Comparison of ENCODE assay signal across 9 cellular contexts in genomic region chr1:235864965-235865525, GRCh38. TPM values are rescaled to one million over a fixed set of nuclear protein-coding genes. Genes with fewer than 3 reads are reported as not detected.
A peak's percentile ranks its signal among the peaks of the same experiment; 100 is the strongest.
DNase-seq lines count a peak whose midpoint lies in the region; ATAC-seq, FAIRE-seq and TF ChIP-seq lines count a peak whose summit lies in the region.
"Had no signal": no experiment of that assay in that cellular context is flagged by ENCODE, and none has a peak within 500 bp of the region (broad histone marks: within the 10 kb centered on the region; RNA-seq: fewer than 3 reads in every experiment).

No MANE protein-coding gene starts in this region.

- no peak for DNase-seq in Caco-2
- peak; percentile 52 for DNase-seq in NB4 (ENCODE audit: low read depth)
- DNase-seq in endothelial cell of umbilical vein (ENCODE audit: low read depth, low spot score): no peak
- no peak for DNase-seq in ovary
- no peak for DNase-seq in NCI-H2081 (lab: John Stamatoyannopoulos, UW)
- no peak for DNase-seq in NCI-H1417 treated with DMSO at 0.1 percent for 48 hours (lab: John Stamatoyannopoulos, UW)
- DNase-seq: activated CD4-positive, CD25-positive, alpha-beta regulatory T cell treated with anti-CD3 and anti-CD28 coated beads, Interleukin-2, amount 50 U/mL, for 72 hours had no signal

- H3K9me3 Mint-ChIP-seq in Caco-2 (ENCODE audit: unreplicated experiment): no peaks in the 10 kb centered on the region

- H3K27me3 ChIP-seq in Caco-2 (replicated peaks; ENCODE audit: control insufficient read depth, insufficient read depth, low read length) (no peaks in the 10 kb centered on the region), endothelial cell of umbilical vein (ENCODE audit: control insufficient read depth in 2 of 2, insufficient read depth in 2 of 2, low read length in 2 of 2) (peaks cover 0 to under 1% of the 10 kb centered on the region in 2 experiments), ovary (no peaks in the 10 kb centered on the region)

- no peaks in the 10 kb centered on the region for H3K9me1 ChIP-seq in endothelial cell of umbilical vein (replicated peaks; ENCODE audit: control insufficient read depth, extremely low read depth, insufficient read depth, low read length)

- BruUV-seq in Caco-2 (replicated peaks; lab: Mats Ljungman, UMichigan) (no TSS peak), endothelial cell of umbilical vein (replicated peaks; lab: Mats Ljungman, UMichigan) (no TSS peak)

- intact Hi-C loops in Caco-2 (cut with micrococcal nuclease; ENCODE audit: unreplicated experiment) (loop anchor here (10.0 kb wide), 1 partner anchor 360 kb away; the partner anchor contains the start of gene B3GALNT2), endothelial cell of umbilical vein (cut with micrococcal nuclease) (no loop called here), ovary (cut with DNase I) (loop anchor here in 1 of 4 donors (10.0 kb wide), 1 partner anchor 200 kb away; the partner anchor contains the start of gene NID1)

- H3K4me2 ChIP-seq in endothelial cell of umbilical vein (ENCODE audit: insufficient read depth, low read length): no peak overlapping the region

- H3K4me1 ChIP-seq in Caco-2 (peaks cover 4% of the 10 kb centered on the region; the same call in 1 of the 2 replicates), endothelial cell of umbilical vein (ENCODE audit: control insufficient read depth, extremely low read depth, insufficient read depth, low read length) (peaks cover 13% of the 10 kb centered on the region), ovary (ENCODE audit: insufficient read depth) (peaks cover 7% of the 10 kb centered on the region)

- H3K9me3 ChIP-seq in Caco-2 (no peaks in the 10 kb centered on the region), endothelial cell of umbilical vein (replicated peaks; ENCODE audit: control insufficient read depth, insufficient read depth, low read length) (no peaks in the 10 kb centered on the region), ovary (no peaks in the 10 kb centered on the region)

- H4K20me1 ChIP-seq in endothelial cell of umbilical vein (replicated peaks; ENCODE audit: control insufficient read depth, extremely low read depth, insufficient read depth, low read length): no peaks in the 10 kb centered on the region

- no peak overlapping the region for H3K4me3 ChIP-seq in Caco-2 (ENCODE audit: low read depth, low read length)
- peak overlapping the region; percentile 94 for H3K4me3 ChIP-seq in NB4 (ENCODE audit: low read depth, low read length)
- H3K4me3 ChIP-seq in endothelial cell of umbilical vein (replicated peaks in 1 of 3; ENCODE audit: insufficient read depth in 1 of 3, low read depth in 1 of 3, low read length in 3 of 3): no peak overlapping the region
- peak overlapping the region; percentile 89 for H3K4me3 ChIP-seq in ovary

- POLR2A ChIA-PET in Caco-2 (lab: Charles Lee): no interaction called here
- POLR2A ChIA-PET in endothelial cell of umbilical vein (lab: Charles Lee): interaction anchor here (1.7 kb wide), 1 partner anchor 107 kb away, joined by 7 read pairs; no protein-coding TSS in a partner anchor

- TF ChIP-seq CTCF in Caco-2 (IDR thresholded peaks at IDR 0.05; ENCODE audit: insufficient read depth in 1 of 2, low read depth in 1 of 2, low read length in 1 of 2, severe bottlenecking in 1 of 2, unreplicated experiment in 1 of 2) (no peak), NB4 (IDR thresholded peaks at IDR 0.05; ENCODE audit: low read depth, low read length) (no peak), endothelial cell of umbilical vein (IDR thresholded peaks at IDR 0.05; ENCODE audit: extremely low read depth in 1 of 2, insufficient read depth in 1 of 2, low read depth in 1 of 2, low read length in 2 of 2) (no peak), ovary (IDR thresholded peaks at IDR 0.05) (no peak)

- CTCF ChIA-PET in Caco-2 (lab: Charles Lee) (interaction anchor here (0.7 to 2.2 kb wide), 6 partner anchors 21 to 203 kb away, joined by 3 to 37 read pairs (median 4); no protein-coding TSS in a partner anchor), endothelial cell of umbilical vein (lab: Charles Lee) (interaction anchor here (0.5 to 3.1 kb wide), 18 partner anchors 8 to 203 kb away, joined by 3 to 124 read pairs (median 6); no protein-coding TSS in a partner anchor)

- TF ChIP-seq POLR2A in NB4 (IDR thresholded peaks at IDR 0.05; ENCODE audit: extremely low read depth, insufficient read length) (no peak), endothelial cell of umbilical vein (IDR thresholded peaks at IDR 0.05; ENCODE audit: low read depth, low read length) (no peak), ovary (IDR thresholded peaks at IDR 0.05) (no peak)

- no peak overlapping the region for H3K9ac ChIP-seq in endothelial cell of umbilical vein (replicated peaks; ENCODE audit: extremely low read depth, insufficient read depth, low read length)

- H3K4me1 Mint-ChIP-seq in Caco-2 (ENCODE audit: low read depth, unreplicated experiment): peaks cover 6% of the 10 kb centered on the region

- H2AFZ ChIP-seq in endothelial cell of umbilical vein (ENCODE audit: low read depth, low read length): no peak overlapping the region

- no peaks in the 10 kb centered on the region for H3K36me3 ChIP-seq in Caco-2 (ENCODE audit: control insufficient read depth, insufficient read depth, low read length)
- no peaks in the 10 kb centered on the region for H3K36me3 ChIP-seq in endothelial cell of umbilical vein (ENCODE audit: control insufficient read depth in 2 of 2, extremely low read depth in 1 of 2, insufficient read depth in 2 of 2, low read length in 2 of 2)
- H3K36me3 ChIP-seq in ovary: no peaks in the 10 kb centered on the region

- H3K4me3 Mint-ChIP-seq in Caco-2 (ENCODE audit: unreplicated experiment): peak overlapping the region; percentile 98

- H3K79me2 ChIP-seq in endothelial cell of umbilical vein (ENCODE audit: control insufficient read depth, insufficient read depth, low read length): no peaks in the 10 kb centered on the region

- no peak for TF ChIP-seq EP300 in ovary (IDR thresholded peaks at IDR 0.05)

- peaks cover 8% of the 10 kb centered on the region for H3K36me3 Mint-ChIP-seq in Caco-2 (ENCODE audit: insufficient read depth, unreplicated experiment)

- ATAC-seq in HG03045 (IDR thresholded peaks at IDR 0.05; ENCODE audit: unreplicated experiment): no peak
- no peak for ATAC-seq in GM18870 (IDR thresholded peaks at IDR 0.05; ENCODE audit: unreplicated experiment)

- peak; percentile 54 for FAIRE-seq in endothelial cell of umbilical vein (lab: Jason Lieb, UNC)

- WGBS in ovary, 3 donors: 8 to 17% (median 12%) methylated on average over 3 of the region's 3 CpGs

- H3K27ac Mint-ChIP-seq in Caco-2 (ENCODE audit: unreplicated experiment): no peak overlapping the region

- dilution Hi-C loops in endothelial cell of umbilical vein (cut with MboI; ENCODE audit: extremely low pct_ligation_motif_present, low sequenced_read_pairs): no loop called here

- H3K27ac ChIP-seq in endothelial cell of umbilical vein (ENCODE audit: insufficient read depth, low read depth, low read length) (no peak overlapping the region), ovary (peak overlapping the region in 1 of 2 donors; percentile 8)

- peaks cover 2% of the 10 kb centered on the region for H3K27me3 Mint-ChIP-seq in Caco-2 (ENCODE audit: insufficient read depth, unreplicated experiment)

TF ChIP-seq in endothelial cell of umbilical vein, 7 proteins besides CTCF, POLR2A, EP300 and RAD21:
- TF ChIP-seq FOS (IDR thresholded peaks at IDR 0.05; ENCODE audit: borderline replicate concordance, insufficient read depth, low read length) (no peak), MYC (IDR thresholded peaks at IDR 0.05; ENCODE audit: low read depth, low read length) (no peak), EZH2 (IDR thresholded peaks at IDR 0.05; ENCODE audit: borderline replicate concordance, low read depth, low read length, severe bottlenecking) (no peak), GATA2 (IDR thresholded peaks at IDR 0.05; ENCODE audit: insufficient read depth, insufficient read length, low read depth, low read length) (no peak), JUN (IDR thresholded peaks at IDR 0.05; ENCODE audit: borderline replicate concordance, insufficient read depth, insufficient read length, low read depth) (no peak), POLR2AphosphoS5 (IDR thresholded peaks at IDR 0.05; ENCODE audit: insufficient read depth, low read depth, low read length) (no peak)
- TF ChIP-seq, protein P1, sequence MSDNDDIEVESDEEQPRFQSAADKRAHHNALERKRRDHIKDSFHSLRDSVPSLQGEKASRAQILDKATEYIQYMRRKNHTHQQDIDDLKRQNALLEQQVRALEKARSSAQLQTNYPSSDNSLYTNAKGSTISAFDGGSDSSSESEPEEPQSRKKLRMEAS (IDR thresholded peaks at IDR 0.05; ENCODE audit: insufficient read depth, insufficient read length): no peak

RNA-seq across cellular contexts. Expression of gene LYST, which starts 1.7 kb away (rescaled TPM):
- 3.6 and 5.6 TPM in 2 replicates for total RNA-seq in Caco-2 (2022)
- total RNA-seq in endothelial cell of umbilical vein: 8.9 and 9.6 TPM in 2 replicates
- polyA plus RNA-seq in endothelial cell of umbilical vein: 2.5 and 3.1 TPM in 2 replicates
- 2.7 and 3.3 TPM in 2 replicates for polyA plus RNA-seq in endothelial cell of umbilical vein (2011; cell fraction: cytosol; rRNA removed)
- polyA plus RNA-seq in endothelial cell of umbilical vein (2011; cell fraction: nucleus; rRNA removed): 14.1 and 16.9 TPM in 2 replicates
- polyA plus RNA-seq in endothelial cell of umbilical vein (2012): 4.1 TPM in 2 replicates
- polyA minus RNA-seq in endothelial cell of umbilical vein: 19.8 and 21.7 TPM in 2 replicates
- polyA minus RNA-seq in endothelial cell of umbilical vein (2011; cell fraction: cytosol; rRNA and poly(A)+ RNA removed): 4.1 TPM
- polyA minus RNA-seq in endothelial cell of umbilical vein (2011; cell fraction: nucleus; rRNA and poly(A)+ RNA removed): 59.1 and 65.2 TPM in 2 replicates
- 10 to 100 TPM; 18.0 to 29.2 (median 21.8) TPM for total RNA-seq in ovary
- polyA plus RNA-seq in ovary: 10 to 100 TPM in 1 of 2 donors, 1 to 10 TPM in 1; 6.8 to 12.4 TPM

Comparison
In these comparisons a context has a peak if more than half of its experiments do, and no peak if none do; other contexts are left out.
1. H3K4me3 ChIP-seq: peak in NB4 (single experiment) and ovary (single experiment); none in Caco-2 (single experiment) and endothelial cell of umbilical vein (0 of 3).